Comparison of ENCODE assay signal across 10 cellular contexts in genomic region chr16:67548265-67549126, GRCh38. TPM values are rescaled to one million over a fixed set of nuclear protein-coding genes. Genes with fewer than 3 reads are reported as not detected.
DNase-seq lines count a peak whose midpoint lies in the region; ATAC-seq, FAIRE-seq and TF ChIP-seq lines count a peak whose summit lies in the region.
"Had no signal": no experiment of that assay in that cellular context is flagged by ENCODE, and none has a peak within 500 bp of the region (broad histone marks: within the 10 kb centered on the region; RNA-seq: fewer than 3 reads in every experiment).

No MANE protein-coding gene starts in this region.

- H3K4me1 ChIP-seq in DOHH2 (ENCODE audit: control insufficient read depth, low read length) (peaks cover 99% of the 10 kb centered on the region), kidney (ENCODE audit: control insufficient read depth in 1 of 2, insufficient read depth in 1 of 2, low read depth in 1 of 2, low read length in 2 of 2) (peaks cover 8 to 18% of the 10 kb centered on the region in 2 donors)

- H4K20me1 ChIP-seq in DOHH2 (ENCODE audit: control insufficient read depth, insufficient read depth, low read depth, low read length) = no peaks in the 10 kb centered on the region

- intact Hi-C loops in kidney (cut with DNase I) = no loop called here

- H3F3A ChIP-seq in DOHH2 (ENCODE audit: control insufficient read depth, insufficient read depth) = peaks cover 41% of the 10 kb centered on the region

- FAIRE-seq in kidney (lab: Jason Lieb, UNC) = no peak
- FAIRE-seq: RCC 7860 had no signal

- H3K27ac ChIP-seq in DOHH2 (ENCODE audit: low read depth, low read length) (peak overlapping the region; percentile 99), kidney (ENCODE audit: low read depth in 2 of 2, low read length in 2 of 2) (no peak overlapping the region)

- peak overlapping the region; percentile 78 for H3K4me3 ChIP-seq in DOHH2 (ENCODE audit: low read length)
- no peak overlapping the region for H3K4me3 ChIP-seq in kidney (ENCODE audit: low read length in 2 of 2)
- H3K4me3 ChIP-seq: heart left ventricle had no signal

- H3K9me3 ChIP-seq in DOHH2 (ENCODE audit: control insufficient read depth, insufficient read depth, low read length) (no peaks in the 10 kb centered on the region), kidney (ENCODE audit: control insufficient read depth in 1 of 2, low read length in 2 of 2) (no peaks in the 10 kb centered on the region)
- H3K9me3 ChIP-seq: heart left ventricle had no signal

- peak; percentile 81 for DNase-seq in RPMI8226
- DNase-seq in kidney = peak; percentile 47
- DNase-seq in AG08395 (ENCODE audit: low spot score) = no peak
- DNase-seq in middle frontal gyrus (ENCODE audit: extremely low spot score, low spot score) = no peak

- no peak overlapping the region for H3K9ac ChIP-seq in kidney (ENCODE audit: low read length in 2 of 2)

- TF ChIP-seq CTCF in DOHH2 (IDR thresholded peaks at IDR 0.05; ENCODE audit: low read depth, low read length, poor library complexity, severe bottlenecking) (no peak), kidney (IDR thresholded peaks at IDR 0.05; ENCODE audit: borderline replicate concordance, extremely low read depth, insufficient read depth) (no peak)

- ATAC-seq in GM21786 (IDR thresholded peaks at IDR 0.05; ENCODE audit: unreplicated experiment) = peak; percentile 41
- ATAC-seq in GM18517 (IDR thresholded peaks at IDR 0.05; ENCODE audit: unreplicated experiment) = no peak
- no peak for ATAC-seq in HG03439 (IDR thresholded peaks at IDR 0.05; ENCODE audit: unreplicated experiment)

- H3K79me2 ChIP-seq in DOHH2 (ENCODE audit: control insufficient read depth, low read length) = peaks cover 58% of the 10 kb centered on the region

- H3K4me2 ChIP-seq in DOHH2 (ENCODE audit: low read length) = peak overlapping the region; percentile 94

- H3K27me3 ChIP-seq in DOHH2 (ENCODE audit: control insufficient read depth, low read length) = no peaks in the 10 kb centered on the region
- H3K27me3 ChIP-seq: heart left ventricle had no signal

- peaks cover 75% of the 10 kb centered on the region for H3K36me3 ChIP-seq in DOHH2 (ENCODE audit: control insufficient read depth, low read length)
- peaks cover 12 to 28% of the 10 kb centered on the region in 2 donors for H3K36me3 ChIP-seq in kidney (ENCODE audit: control insufficient read depth in 1 of 2, insufficient read depth in 2 of 2, low read length in 2 of 2)

- no peaks in the 10 kb centered on the region for H3K9me2 ChIP-seq in DOHH2 (replicated peaks; ENCODE audit: control insufficient read depth, low read length)

RNA-seq across cellular contexts. Expression of gene CTCF, which starts 13.8 kb away (rescaled TPM):
- total RNA-seq in kidney = 42.6 TPM
- polyA plus RNA-seq in kidney (ENCODE audit: insufficient read depth, low read depth, low replicate concordance) = 20.4 TPM

RNA-seq across cellular contexts. Expression of gene RIPOR1, which starts 19.9 kb away (rescaled TPM):
- total RNA-seq in kidney = 116 TPM
- 60.9 TPM for polyA plus RNA-seq in kidney (ENCODE audit: insufficient read depth, low read depth, low replicate concordance)

Comparison
In these comparisons a context has a peak if more than half of its experiments do, and no peak if none do; other contexts are left out.
1. DNase-seq: peak in RPMI8226 (single experiment) and kidney (single experiment); none in AG08395 (single experiment) and middle frontal gyrus (single experiment).